In genomic region chr15:74316116-74316515, GRCh38 we compare ENCODE assay signal across 1 cellular context.
TF ChIP-seq lines count a peak whose summit lies in the region.

No MANE protein-coding gene starts in this region.

TF ChIP-seq in GM12878, 131 proteins besides CTCF, POLR2A, EP300 and RAD21 (continued from another document):
- TF ChIP-seq CUX1 (IDR thresholded peaks at IDR 0.05; ENCODE audit: insufficient replicate concordance, low read depth, low read length): no peak
